1 cellular context compared by ENCODE assay signal in genomic region chr22:43308451-43309235, GRCh38.
TF ChIP-seq lines count a peak whose summit lies in the region.

No MANE protein-coding gene starts in this region.

TF ChIP-seq in K562, 482 proteins besides CTCF, POLR2A, EP300 and RAD21:
- peak; percentile 55 for TF ChIP-seq TFE3 (CRISPR knock-in tag; IDR thresholded peaks at IDR 0.05)
- no peak for TF ChIP-seq SREBF1 (IDR thresholded peaks at IDR 0.05; ENCODE audit: borderline replicate concordance, low read depth, low read length)
- TF ChIP-seq DEAF1 (CRISPR knock-in tag; IDR thresholded peaks at IDR 0.05) = no peak
- TF ChIP-seq CBFA2T2 (conservative IDR thresholded peaks at IDR 0.05) = no peak
- no peak for TF ChIP-seq ELF2 (CRISPR knock-in tag; IDR thresholded peaks at IDR 0.05)
- TF ChIP-seq MEF2A (IDR thresholded peaks at IDR 0.05; ENCODE audit: control insufficient read depth, low read depth, low read length) = no peak
- TF ChIP-seq RBM14 (IDR thresholded peaks at IDR 0.05; ENCODE audit: borderline replicate concordance, insufficient read depth, low read depth, low read length) = no peak
- no peak for TF ChIP-seq U2AF2 (optimal IDR thresholded peaks at IDR 0.05; ENCODE audit: low read depth, low read length)
